ENCODE assay signal across 8 cellular contexts in genomic region chr1:2544093-2544874, GRCh38. TPM values are rescaled to one million over a fixed set of nuclear protein-coding genes. Genes with fewer than 3 reads are reported as not detected.
DNase-seq lines count a peak whose midpoint lies in the region; ATAC-seq and TF ChIP-seq lines count a peak whose summit lies in the region.
"Had no signal": no experiment of that assay in that cellular context is flagged by ENCODE, and none has a peak within 500 bp of the region (broad histone marks: within the 10 kb centered on the region; RNA-seq: fewer than 3 reads in every experiment).

No MANE protein-coding gene starts in this region.

- BruUV-seq in Panc1 (replicated peaks; lab: Mats Ljungman, UMichigan): no TSS peak

- POLR2A ChIA-PET in Panc1 (lab: Charles Lee): no interaction called here

- TF ChIP-seq POLR2A in stomach (IDR thresholded peaks at IDR 0.05): no peak

- H3K4me1 ChIP-seq in Panc1 (ENCODE audit: control insufficient read depth, insufficient read depth, low read length) (peaks cover 57% of the 10 kb centered on the region), ectodermal cell (ENCODE audit: control insufficient read depth, insufficient read depth, low read length) (peaks cover 62% of the 10 kb centered on the region), stomach (peaks cover 56 to 75% (median 70%) of the 10 kb centered on the region in 4 donors)

- H3K27me3 ChIP-seq in Panc1 (ENCODE audit: control insufficient read depth, insufficient read depth, low read length): no peaks in the 10 kb centered on the region
- no peaks in the 10 kb centered on the region for H3K27me3 ChIP-seq in ectodermal cell (ENCODE audit: control insufficient read depth, insufficient read depth, low read length, poor library complexity, severe bottlenecking)
- H3K27me3 ChIP-seq in stomach: peaks cover 0 to 66% (median 8%) of the 10 kb centered on the region in 3 donors

- in situ Hi-C loops in Panc1 (cut with HindIII; ENCODE audit: low pct_unique_long_range_greater_than_20kb, low sequenced_read_pairs): no loop called here

- intact Hi-C loops in Panc1 (cut with micrococcal nuclease; ENCODE audit: unreplicated experiment) (loop anchor here (10.0 kb wide), 1 partner anchor 79 kb away; no protein-coding TSS in a partner anchor), stomach (cut with DNase I; ENCODE audit: low total_unique reads) (loop anchor here (5.0 to 10.0 kb wide), 2 partner anchors 101 to 132 kb away; partner anchors contain the start of gene PEX10)

- H3K4me3 ChIP-seq in Panc1 (ENCODE audit: low read depth in 2 of 2, low read length in 2 of 2): no peak overlapping the region
- no peak overlapping the region for H3K4me3 ChIP-seq in ectodermal cell (ENCODE audit: insufficient read depth, low read depth, low read length)
- H3K4me3 ChIP-seq in stomach: no peak overlapping the region
- H3K4me3 ChIP-seq: SK-N-MC had no signal

- TF ChIP-seq CTCF in Panc1 (IDR thresholded peaks at IDR 0.05) (no peak), stomach (IDR thresholded peaks at IDR 0.05) (no peak)

- H3K36me3 ChIP-seq in Panc1 (ENCODE audit: control insufficient read depth, insufficient read depth, low read length) (no peaks in the 10 kb centered on the region), ectodermal cell (ENCODE audit: control insufficient read depth, insufficient read depth, low read length) (no peaks in the 10 kb centered on the region), stomach (no peaks in the 10 kb centered on the region)

- no peak for TF ChIP-seq EP300 in stomach (IDR thresholded peaks at IDR 0.05)

- H3K27ac ChIP-seq in Panc1 (ENCODE audit: low read length): peak overlapping the region; percentile 70
- peak overlapping the region; percentile 89 for H3K27ac ChIP-seq in ectodermal cell (ENCODE audit: insufficient read depth, low read depth, low read length, poor library complexity, severe bottlenecking)
- peak overlapping the region in 4 of 5 donors; percentile 36 to 98 (median 95) for H3K27ac ChIP-seq in stomach

- H3K9me3 ChIP-seq in Panc1 (ENCODE audit: control insufficient read depth, insufficient read depth, low read depth, low read length) (no peaks in the 10 kb centered on the region), ectodermal cell (ENCODE audit: control insufficient read depth, low read length) (no peaks in the 10 kb centered on the region), stomach (no peaks in the 10 kb centered on the region)

- WGBS in ectodermal cell, 2 experiments: 68 to 70% methylated on average over 26 of the region's 26 CpGs
- 38 to 60% (median 49%) methylated on average over 16 to 26 of the region's 26 CpGs for WGBS in stomach, 5 donors

- DNase-seq in Panc1 (ENCODE audit: low read depth, low spot score): no peak
- DNase-seq in stomach: no peak
- no peak for DNase-seq in iPS-NIHi11 (ENCODE audit: low spot score)
- DNase-seq: NCI-H446; stimulated activated CD4-positive, alpha-beta T cell treated with anti-CD3 and anti-CD28 coated beads, Interleukin-1b, Interleukin-23, amount 100 ng/mL, for 48 hours had no signal

- CTCF ChIA-PET in Panc1 (lab: Charles Lee): interaction anchor here (0.5 to 1.3 kb wide), 5 partner anchors 12 to 130 kb away, joined by 3 to 8 read pairs (median 4); partner anchors contain the start of gene TNFRSF14

- ATAC-seq in Panc1 (peak; percentile 19; the same call in 1 of the 2 replicates), HG02870 (IDR thresholded peaks at IDR 0.05; ENCODE audit: unreplicated experiment) (no peak)

RNA-seq across cellular contexts. Expression of gene TNFRSF14, which starts 11.9 kb away (rescaled TPM):
- total RNA-seq in Panc1 (2021; ENCODE audit: unreplicated experiment) (20.1 TPM), stomach (100 to 1,000 TPM in 3 of 5 donors, 10 to 100 TPM in 2; 33.2 to 413 (median 301) TPM)
- polyA plus RNA-seq in Panc1 (2012; ENCODE audit: insufficient read length): 14.8 TPM
- 0.85 TPM for polyA plus RNA-seq in ectodermal cell (2013, experiment 1 of 4)
- polyA plus RNA-seq in ectodermal cell (2013, experiment 2 of 4): 1.2 TPM
- polyA plus RNA-seq in ectodermal cell (2013, experiment 3 of 4): 0.69 TPM
- 0.65 TPM for polyA plus RNA-seq in ectodermal cell (2013, experiment 4 of 4)
- polyA plus RNA-seq in stomach: 100 to 1,000 TPM in 1 of 3 donors, 10 to 100 TPM in 2; 58.0 to 128 (median 64.8) TPM

RNA-seq across cellular contexts. Expression of gene HES5, which starts 14.2 kb away (rescaled TPM):
- total RNA-seq in Panc1 (2021; ENCODE audit: unreplicated experiment): not detected
- polyA plus RNA-seq in Panc1 (2012; ENCODE audit: insufficient read length): not detected
- 22.0 TPM for polyA plus RNA-seq in ectodermal cell (2013, experiment 1 of 4)
- 34.7 TPM for polyA plus RNA-seq in ectodermal cell (2013, experiment 2 of 4)
- polyA plus RNA-seq in ectodermal cell (2013, experiment 3 of 4): 42.2 TPM
- polyA plus RNA-seq in ectodermal cell (2013, experiment 4 of 4): 53.9 TPM
- total RNA-seq in stomach: 1 to 10 TPM in 1 of 5 donors, not detected in 4; 9.6 TPM
- under 1 TPM in 1 of 3 donors, not detected in 2; 0.25 TPM for polyA plus RNA-seq in stomach

RNA-seq across cellular contexts. Expression of gene PANK4, which starts 17.9 kb away (rescaled TPM):
- total RNA-seq in Panc1 (2021; ENCODE audit: unreplicated experiment) (35.9 TPM), stomach (10 to 100 TPM in 4 of 5 donors, 1 to 10 TPM in 1; 6.4 to 86.0 (median 27.9) TPM)
- 26.7 TPM for polyA plus RNA-seq in Panc1 (2012; ENCODE audit: insufficient read length)
- 49.5 TPM for polyA plus RNA-seq in ectodermal cell (2013, experiment 1 of 4)
- 37.4 TPM for polyA plus RNA-seq in ectodermal cell (2013, experiment 2 of 4)
- polyA plus RNA-seq in ectodermal cell (2013, experiment 3 of 4): 34.6 TPM
- 35.3 TPM for polyA plus RNA-seq in ectodermal cell (2013, experiment 4 of 4)
- 10 to 100 TPM in 2 of 3 donors, 1 to 10 TPM in 1; 7.6 to 17.2 (median 15.6) TPM for polyA plus RNA-seq in stomach

RNA-seq across cellular contexts. Expression of gene PRXL2B, which starts 42.3 kb away (rescaled TPM):
- total RNA-seq in Panc1 (2021; ENCODE audit: unreplicated experiment) (17.0 TPM), stomach (100 to 1,000 TPM in 1 of 5 donors, 10 to 100 TPM in 3, 1 to 10 TPM in 1; 8.5 to 668 (median 21.0) TPM)
- polyA plus RNA-seq in Panc1 (2012; ENCODE audit: insufficient read length): 23.0 TPM
- polyA plus RNA-seq in ectodermal cell (2013, experiment 1 of 4): 45.0 TPM
- polyA plus RNA-seq in ectodermal cell (2013, experiment 2 of 4): 46.1 TPM
- 31.7 TPM for polyA plus RNA-seq in ectodermal cell (2013, experiment 3 of 4)
- polyA plus RNA-seq in ectodermal cell (2013, experiment 4 of 4): 36.7 TPM
- polyA plus RNA-seq in stomach: 10 to 100 TPM; 18.9 to 23.8 (median 20.9) TPM
